Comparison of ENCODE assay signal across 8 cellular contexts in genomic region chr11:120337133-120337895, GRCh38. TPM values are rescaled to one million over a fixed set of nuclear protein-coding genes. Genes with fewer than 3 reads are reported as not detected.
DNase-seq lines count a peak whose midpoint lies in the region; ATAC-seq and TF ChIP-seq lines count a peak whose summit lies in the region.

No MANE protein-coding gene starts in this region.

- WGBS in esophagus muscularis mucosa = 2% methylated on average over 21 of the region's 21 CpGs

- peaks cover 0 to 4% (median 3%) of the 10 kb centered on the region in 3 donors for H3K36me3 Mint-ChIP-seq in CD8-positive, alpha-beta memory T cell
- H3K36me3 Mint-ChIP-seq in natural killer cell = peaks cover 9% of the 10 kb centered on the region

- no peaks in the 10 kb centered on the region for H3K9me3 ChIP-seq in CD8-positive, alpha-beta memory T cell (ENCODE audit: low read length)
- no peaks in the 10 kb centered on the region for H3K9me3 ChIP-seq in esophagus muscularis mucosa

- peak overlapping the region; percentile 78 for H3K4me3 ChIP-seq in CD8-positive, alpha-beta memory T cell (ENCODE audit: low read length)
- H3K4me3 ChIP-seq in esophagus muscularis mucosa = peak overlapping the region; percentile 86 to 99 (median 96)

- peak overlapping the region in 7 of 8 donors; percentile 48 to 94 (median 78) for H3K27ac Mint-ChIP-seq in CD8-positive, alpha-beta memory T cell
- H3K27ac Mint-ChIP-seq in natural killer cell = peak overlapping the region; percentile 80 to 84

- TF ChIP-seq EP300 in esophagus muscularis mucosa (IDR thresholded peaks at IDR 0.05) = no peak

- H3K4me3 Mint-ChIP-seq in CD8-positive, alpha-beta memory T cell = peak overlapping the region; percentile 90 to 95 (median 92)
- peak overlapping the region; percentile 96 for H3K4me3 Mint-ChIP-seq in natural killer cell

- CTCF ChIA-PET in CD8-positive, alpha-beta memory T cell (lab: Charles Lee) = interaction anchor here (1.3 kb wide), 1 partner anchor 12 kb away, joined by 4 read pairs; no protein-coding TSS in a partner anchor

- TF ChIP-seq CTCF in esophagus muscularis mucosa (IDR thresholded peaks at IDR 0.05) = no peak
- no peak for TF ChIP-seq CTCF in natural killer cell (IDR thresholded peaks at IDR 0.05)

- POLR2A ChIA-PET in CD8-positive, alpha-beta memory T cell (lab: Charles Lee) = no interaction called here

- peak; percentile 11 for ATAC-seq in HG03460 (IDR thresholded peaks at IDR 0.05; ENCODE audit: unreplicated experiment)
- ATAC-seq in natural killer cell = no peak

- peaks cover 26 to 57% (median 46%) of the 10 kb centered on the region in 3 donors for H3K4me1 Mint-ChIP-seq in CD8-positive, alpha-beta memory T cell
- peaks cover 45 to 46% of the 10 kb centered on the region in 2 donors for H3K4me1 Mint-ChIP-seq in natural killer cell

- intact Hi-C loops in esophagus muscularis mucosa (cut with DNase I) (no loop called here), natural killer cell (cut with micrococcal nuclease) (loop anchor here (5.0 kb wide), 2 partner anchors 130 to 775 kb away; no protein-coding TSS in a partner anchor)

- TF ChIP-seq POLR2A in esophagus muscularis mucosa (IDR thresholded peaks at IDR 0.05; ENCODE audit: low read depth) = no peak

- H3K27me3 Mint-ChIP-seq in CD8-positive, alpha-beta memory T cell = peaks cover 11 to 54% of the 10 kb centered on the region in 2 donors
- peaks cover 33 to 59% of the 10 kb centered on the region in 2 donors for H3K27me3 Mint-ChIP-seq in natural killer cell (ENCODE audit: low read depth in 2 of 2)

- no peak for DNase-seq in CD8-positive, alpha-beta memory T cell
- DNase-seq in activated CD4-positive, alpha-beta T cell treated with anti-CD3 and anti-CD28 coated beads, Interleukin-2, amount 50 U/mL, for 48 hours = peak; percentile 18 to 33
- DNase-seq in esophagus muscularis mucosa (ENCODE audit: extremely low spot score) = no peak
- no peak for DNase-seq in natural killer cell
- DNase-seq in COR-L47 (lab: John Stamatoyannopoulos, UW) = no peak
- DNase-seq in 8988T = no peak
- DNase-seq in effector CD4-positive, alpha-beta T cell = no peak

- peaks cover 27% of the 10 kb centered on the region for H3K27me3 ChIP-seq in CD8-positive, alpha-beta memory T cell (ENCODE audit: insufficient read depth, low read length, poor library complexity, severe bottlenecking)
- H3K27me3 ChIP-seq in esophagus muscularis mucosa = no peaks in the 10 kb centered on the region

- peaks cover 0 to 3% (median 2%) of the 10 kb centered on the region in 5 donors for H3K9me3 Mint-ChIP-seq in CD8-positive, alpha-beta memory T cell
- H3K9me3 Mint-ChIP-seq in natural killer cell = no peaks in the 10 kb centered on the region

- H3K36me3 ChIP-seq in CD8-positive, alpha-beta memory T cell (ENCODE audit: insufficient read depth, low read length) = no peaks in the 10 kb centered on the region
- H3K36me3 ChIP-seq in esophagus muscularis mucosa = no peaks in the 10 kb centered on the region

- peaks cover 25% of the 10 kb centered on the region for H3K4me1 ChIP-seq in CD8-positive, alpha-beta memory T cell (ENCODE audit: insufficient read depth, low read length)
- H3K4me1 ChIP-seq in esophagus muscularis mucosa = peaks cover 42 to 74% (median 70%) of the 10 kb centered on the region in 4 donors

- peak overlapping the region; percentile 64 for H3K27ac ChIP-seq in CD8-positive, alpha-beta memory T cell (ENCODE audit: low read depth, low read length)
- peak overlapping the region; percentile 99 to 100 (median 99) for H3K27ac ChIP-seq in esophagus muscularis mucosa (replicated peaks in 1 of 4)

RNA-seq across cellular contexts. Expression of gene ARHGEF12, which starts 1.1 kb away (rescaled TPM):
- total RNA-seq in CD8-positive, alpha-beta memory T cell = 10 to 100 TPM; 30.1 to 31.0 TPM
- 4.6 TPM for polyA plus RNA-seq in CD8-positive, alpha-beta memory T cell
- total RNA-seq in esophagus muscularis mucosa (100 to 1,000 TPM in 3 of 4 donors, 10 to 100 TPM in 1; 89.1 to 118 (median 106) TPM), natural killer cell (10 to 100 TPM; 38.4 to 52.3 (median 42.1) TPM)

RNA-seq across cellular contexts. Expression of gene TLCD5, which starts 12.2 kb away (rescaled TPM):
- 1 to 10 TPM; 1.5 to 1.7 TPM for total RNA-seq in CD8-positive, alpha-beta memory T cell
- polyA plus RNA-seq in CD8-positive, alpha-beta memory T cell = 0.16 TPM
- total RNA-seq in esophagus muscularis mucosa (1 to 10 TPM; 3.7 to 6.3 (median 4.4) TPM), natural killer cell (not detected)

Comparison
In these comparisons a context has a peak if more than half of its experiments do, and no peak if none do; other contexts are left out.
1. DNase-seq: peak in activated CD4-positive, alpha-beta T cell treated with anti-CD3 and anti-CD28 coated beads, Interleukin-2, amount 50 U/mL, for 48 hours (2 of 2); none in CD8-positive, alpha-beta memory T cell (0 of 5), esophagus muscularis mucosa (single experiment), natural killer cell (single experiment), COR-L47 (single experiment), 8988T (single experiment) and effector CD4-positive, alpha-beta T cell (single experiment).